1 cellular context compared by ENCODE assay signal in the genomic region with DNA sequence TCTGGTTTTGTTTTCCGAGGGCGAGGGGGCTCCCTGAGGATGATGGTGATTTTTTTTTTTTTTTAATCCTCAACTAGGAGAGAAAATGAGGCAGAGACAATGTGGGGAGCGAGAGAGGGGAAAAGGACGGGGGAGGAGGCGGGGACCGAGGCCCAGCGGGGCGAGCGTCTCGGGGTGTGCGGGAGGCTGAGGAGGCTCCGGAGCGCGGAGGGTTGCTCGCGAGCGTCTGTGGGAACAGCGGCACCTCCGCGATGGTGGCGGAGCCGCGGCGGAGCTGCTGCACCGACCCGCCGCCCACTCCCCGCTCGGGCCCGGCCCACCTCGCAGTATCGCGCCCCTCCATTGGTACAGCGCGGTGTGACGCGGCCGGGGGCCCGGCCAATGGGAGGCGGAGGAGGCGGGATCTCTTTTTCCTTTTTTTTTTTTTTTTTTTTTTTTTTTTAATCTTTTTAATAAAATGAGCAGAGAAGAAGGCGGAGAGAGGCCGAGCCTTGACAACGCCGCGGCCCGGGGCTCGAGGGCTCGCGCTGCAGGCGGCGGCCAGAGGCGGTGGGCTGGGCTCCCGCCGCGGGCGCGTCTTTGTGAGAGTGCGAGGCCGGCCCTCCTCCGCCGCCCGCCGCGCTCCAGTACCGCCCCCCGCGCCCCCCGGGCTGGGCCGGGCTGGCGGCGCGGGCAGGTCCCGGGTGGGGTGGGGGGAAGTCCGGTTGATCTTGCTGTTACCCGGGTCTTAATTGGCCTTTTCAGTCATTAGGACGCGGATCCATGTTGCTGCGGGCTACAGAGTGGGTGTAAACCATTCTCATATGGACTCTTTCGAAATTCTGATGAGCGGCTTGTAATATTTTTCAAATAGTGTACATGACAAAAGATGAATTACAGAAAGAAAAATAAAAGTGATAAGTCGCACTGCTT.
TF ChIP-seq lines count a peak whose summit lies in the region.

A gene (minus strand): TSS at position 228 of the 912 bp plus-strand sequence.

TF ChIP-seq in HepG2, 621 proteins besides CTCF, POLR2A, EP300 and RAD21 (continued from another document and continues in another):
- TF ChIP-seq SNAPC2 (CRISPR knock-in tag; IDR thresholded peaks at IDR 0.05) (no peak), SATB2 (CRISPR knock-in tag; IDR thresholded peaks at IDR 0.05) (no peak), SNRNP70 (IDR thresholded peaks at IDR 0.05; ENCODE audit: low read depth, low read length) (no peak), ARHGAP35 (CRISPR knock-in tag; IDR thresholded peaks at IDR 0.05; ENCODE audit: borderline replicate concordance) (no peak), CHD2 (IDR thresholded peaks at IDR 0.05; ENCODE audit: low read depth, low read length) (peak; percentile 63; the same call in 1 of the 2 replicates), ZNF136 (CRISPR knock-in tag; IDR thresholded peaks at IDR 0.05; ENCODE audit: low read depth) (no peak), HOXA7 (CRISPR knock-in tag; IDR thresholded peaks at IDR 0.05) (no peak), ZNF709 (CRISPR knock-in tag; IDR thresholded peaks at IDR 0.05) (no peak), HNRNPH1 (optimal IDR thresholded peaks at IDR 0.05; ENCODE audit: low read depth, low read length) (no peak), YEATS2 (CRISPR knock-in tag; IDR thresholded peaks at IDR 0.05; ENCODE audit: borderline replicate concordance) (no peak), YY1 (IDR thresholded peaks at IDR 0.05; ENCODE audit: insufficient read depth, insufficient replicate concordance, low read depth, low read length) (peak; percentile 83), SP4 (CRISPR knock-in tag; IDR thresholded peaks at IDR 0.05) (no peak), ZNF562 (CRISPR knock-in tag; IDR thresholded peaks at IDR 0.05; ENCODE audit: borderline replicate concordance) (no peak), THYN1 (CRISPR knock-in tag; IDR thresholded peaks at IDR 0.05; ENCODE audit: borderline replicate concordance, low read depth) (no peak), NFYB (CRISPR knock-in tag; IDR thresholded peaks at IDR 0.05) (peak; percentile 90), ZZZ3 (CRISPR knock-in tag; IDR thresholded peaks at IDR 0.05; ENCODE audit: borderline replicate concordance) (no peak), ZFP36L2 (CRISPR knock-in tag; IDR thresholded peaks at IDR 0.05) (no peak), KDM5A (IDR thresholded peaks at IDR 0.05; ENCODE audit: borderline replicate concordance, low read length) (peak; percentile 83), MEIS1 (CRISPR knock-in tag; IDR thresholded peaks at IDR 0.05; ENCODE audit: borderline replicate concordance) (no peak), NFYC (CRISPR knock-in tag; IDR thresholded peaks at IDR 0.05) (peak; percentile 91)
- TF ChIP-seq, protein P1, sequence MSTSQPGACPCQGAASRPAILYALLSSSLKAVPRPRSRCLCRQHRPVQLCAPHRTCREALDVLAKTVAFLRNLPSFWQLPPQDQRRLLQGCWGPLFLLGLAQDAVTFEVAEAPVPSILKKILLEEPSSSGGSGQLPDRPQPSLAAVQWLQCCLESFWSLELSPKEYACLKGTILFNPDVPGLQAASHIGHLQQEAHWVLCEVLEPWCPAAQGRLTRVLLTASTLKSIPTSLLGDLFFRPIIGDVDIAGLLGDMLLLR (CRISPR knock-in tag; IDR thresholded peaks at IDR 0.05) = no peak
- TF ChIP-seq, protein P2, sequence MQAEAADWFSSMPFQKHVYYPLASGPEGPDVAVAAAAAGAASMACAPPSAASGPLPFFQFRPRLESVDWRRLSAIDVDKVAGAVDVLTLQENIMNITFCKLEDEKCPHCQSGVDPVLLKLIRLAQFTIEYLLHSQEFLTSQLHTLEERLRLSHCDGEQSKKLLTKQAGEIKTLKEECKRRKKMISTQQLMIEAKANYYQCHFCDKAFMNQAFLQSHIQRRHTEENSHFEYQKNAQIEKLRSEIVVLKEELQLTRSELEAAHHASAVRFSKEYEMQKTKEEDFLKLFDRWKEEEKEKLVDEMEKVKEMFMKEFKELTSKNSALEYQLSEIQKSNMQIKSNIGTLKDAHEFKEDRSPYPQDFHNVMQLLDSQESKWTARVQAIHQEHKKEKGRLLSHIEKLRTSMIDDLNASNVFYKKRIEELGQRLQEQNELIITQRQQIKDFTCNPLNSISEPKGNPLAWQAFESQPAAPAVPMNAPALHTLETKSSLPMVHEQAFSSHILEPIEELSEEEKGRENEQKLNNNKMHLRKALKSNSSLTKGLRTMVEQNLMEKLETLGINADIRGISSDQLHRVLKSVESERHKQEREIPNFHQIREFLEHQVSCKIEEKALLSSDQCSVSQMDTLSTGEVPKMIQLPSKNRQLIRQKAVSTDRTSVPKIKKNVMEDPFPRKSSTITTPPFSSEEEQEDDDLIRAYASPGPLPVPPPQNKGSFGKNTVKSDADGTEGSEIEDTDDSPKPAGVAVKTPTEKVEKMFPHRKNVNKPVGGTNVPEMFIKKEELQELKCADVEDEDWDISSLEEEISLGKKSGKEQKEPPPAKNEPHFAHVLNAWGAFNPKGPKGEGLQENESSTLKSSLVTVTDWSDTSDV (CRISPR knock-in tag; IDR thresholded peaks at IDR 0.05) = no peak
- TF ChIP-seq, protein P3, sequence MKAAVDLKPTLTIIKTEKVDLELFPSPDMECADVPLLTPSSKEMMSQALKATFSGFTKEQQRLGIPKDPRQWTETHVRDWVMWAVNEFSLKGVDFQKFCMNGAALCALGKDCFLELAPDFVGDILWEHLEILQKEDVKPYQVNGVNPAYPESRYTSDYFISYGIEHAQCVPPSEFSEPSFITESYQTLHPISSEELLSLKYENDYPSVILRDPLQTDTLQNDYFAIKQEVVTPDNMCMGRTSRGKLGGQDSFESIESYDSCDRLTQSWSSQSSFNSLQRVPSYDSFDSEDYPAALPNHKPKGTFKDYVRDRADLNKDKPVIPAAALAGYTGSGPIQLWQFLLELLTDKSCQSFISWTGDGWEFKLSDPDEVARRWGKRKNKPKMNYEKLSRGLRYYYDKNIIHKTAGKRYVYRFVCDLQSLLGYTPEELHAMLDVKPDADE (CRISPR knock-in tag; IDR thresholded peaks at IDR 0.05) = 0 out of 2 replicates have a peak, but pooled peaks have one; percentile 24
- TF ChIP-seq, protein P4, sequence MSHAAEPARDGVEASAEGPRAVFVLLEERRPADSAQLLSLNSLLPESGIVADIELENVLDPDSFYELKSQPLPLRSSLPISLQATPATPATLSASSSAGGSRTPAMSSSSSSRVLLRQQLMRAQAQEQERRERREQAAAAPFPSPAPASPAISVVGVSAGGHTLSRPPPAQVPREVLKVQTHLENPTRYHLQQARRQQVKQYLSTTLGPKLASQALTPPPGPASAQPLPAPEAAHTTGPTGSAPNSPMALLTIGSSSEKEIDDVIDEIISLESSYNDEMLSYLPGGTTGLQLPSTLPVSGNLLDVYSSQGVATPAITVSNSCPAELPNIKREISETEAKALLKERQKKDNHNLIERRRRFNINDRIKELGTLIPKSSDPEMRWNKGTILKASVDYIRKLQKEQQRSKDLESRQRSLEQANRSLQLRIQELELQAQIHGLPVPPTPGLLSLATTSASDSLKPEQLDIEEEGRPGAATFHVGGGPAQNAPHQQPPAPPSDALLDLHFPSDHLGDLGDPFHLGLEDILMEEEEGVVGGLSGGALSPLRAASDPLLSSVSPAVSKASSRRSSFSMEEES (CRISPR knock-in tag; IDR thresholded peaks at IDR 0.05) = 0 out of 2 replicates have a peak, but pooled peaks have one; percentile 41
- TF ChIP-seq, protein P5, sequence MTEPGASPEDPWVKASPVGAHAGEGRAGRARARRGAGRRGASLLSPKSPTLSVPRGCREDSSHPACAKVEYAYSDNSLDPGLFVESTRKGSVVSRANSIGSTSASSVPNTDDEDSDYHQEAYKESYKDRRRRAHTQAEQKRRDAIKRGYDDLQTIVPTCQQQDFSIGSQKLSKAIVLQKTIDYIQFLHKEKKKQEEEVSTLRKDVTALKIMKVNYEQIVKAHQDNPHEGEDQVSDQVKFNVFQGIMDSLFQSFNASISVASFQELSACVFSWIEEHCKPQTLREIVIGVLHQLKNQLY (CRISPR knock-in tag; IDR thresholded peaks at IDR 0.05) = no peak
- TF ChIP-seq, protein P6, sequence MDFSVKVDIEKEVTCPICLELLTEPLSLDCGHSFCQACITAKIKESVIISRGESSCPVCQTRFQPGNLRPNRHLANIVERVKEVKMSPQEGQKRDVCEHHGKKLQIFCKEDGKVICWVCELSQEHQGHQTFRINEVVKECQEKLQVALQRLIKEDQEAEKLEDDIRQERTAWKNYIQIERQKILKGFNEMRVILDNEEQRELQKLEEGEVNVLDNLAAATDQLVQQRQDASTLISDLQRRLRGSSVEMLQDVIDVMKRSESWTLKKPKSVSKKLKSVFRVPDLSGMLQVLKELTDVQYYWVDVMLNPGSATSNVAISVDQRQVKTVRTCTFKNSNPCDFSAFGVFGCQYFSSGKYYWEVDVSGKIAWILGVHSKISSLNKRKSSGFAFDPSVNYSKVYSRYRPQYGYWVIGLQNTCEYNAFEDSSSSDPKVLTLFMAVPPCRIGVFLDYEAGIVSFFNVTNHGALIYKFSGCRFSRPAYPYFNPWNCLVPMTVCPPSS (IDR thresholded peaks at IDR 0.05) = no peak
- TF ChIP-seq, protein P7, sequence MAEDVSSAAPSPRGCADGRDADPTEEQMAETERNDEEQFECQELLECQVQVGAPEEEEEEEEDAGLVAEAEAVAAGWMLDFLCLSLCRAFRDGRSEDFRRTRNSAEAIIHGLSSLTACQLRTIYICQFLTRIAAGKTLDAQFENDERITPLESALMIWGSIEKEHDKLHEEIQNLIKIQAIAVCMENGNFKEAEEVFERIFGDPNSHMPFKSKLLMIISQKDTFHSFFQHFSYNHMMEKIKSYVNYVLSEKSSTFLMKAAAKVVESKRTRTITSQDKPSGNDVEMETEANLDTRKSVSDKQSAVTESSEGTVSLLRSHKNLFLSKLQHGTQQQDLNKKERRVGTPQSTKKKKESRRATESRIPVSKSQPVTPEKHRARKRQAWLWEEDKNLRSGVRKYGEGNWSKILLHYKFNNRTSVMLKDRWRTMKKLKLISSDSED (CRISPR knock-in tag; IDR thresholded peaks at IDR 0.05) = no peak
- TF ChIP-seq, protein P8, sequence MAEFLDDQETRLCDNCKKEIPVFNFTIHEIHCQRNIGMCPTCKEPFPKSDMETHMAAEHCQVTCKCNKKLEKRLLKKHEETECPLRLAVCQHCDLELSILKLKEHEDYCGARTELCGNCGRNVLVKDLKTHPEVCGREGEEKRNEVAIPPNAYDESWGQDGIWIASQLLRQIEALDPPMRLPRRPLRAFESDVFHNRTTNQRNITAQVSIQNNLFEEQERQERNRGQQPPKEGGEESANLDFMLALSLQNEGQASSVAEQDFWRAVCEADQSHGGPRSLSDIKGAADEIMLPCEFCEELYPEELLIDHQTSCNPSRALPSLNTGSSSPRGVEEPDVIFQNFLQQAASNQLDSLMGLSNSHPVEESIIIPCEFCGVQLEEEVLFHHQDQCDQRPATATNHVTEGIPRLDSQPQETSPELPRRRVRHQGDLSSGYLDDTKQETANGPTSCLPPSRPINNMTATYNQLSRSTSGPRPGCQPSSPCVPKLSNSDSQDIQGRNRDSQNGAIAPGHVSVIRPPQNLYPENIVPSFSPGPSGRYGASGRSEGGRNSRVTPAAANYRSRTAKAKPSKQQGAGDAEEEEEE (CRISPR knock-in tag; IDR thresholded peaks at IDR 0.05; ENCODE audit: borderline replicate concordance) = no peak
- TF ChIP-seq, protein P9, sequence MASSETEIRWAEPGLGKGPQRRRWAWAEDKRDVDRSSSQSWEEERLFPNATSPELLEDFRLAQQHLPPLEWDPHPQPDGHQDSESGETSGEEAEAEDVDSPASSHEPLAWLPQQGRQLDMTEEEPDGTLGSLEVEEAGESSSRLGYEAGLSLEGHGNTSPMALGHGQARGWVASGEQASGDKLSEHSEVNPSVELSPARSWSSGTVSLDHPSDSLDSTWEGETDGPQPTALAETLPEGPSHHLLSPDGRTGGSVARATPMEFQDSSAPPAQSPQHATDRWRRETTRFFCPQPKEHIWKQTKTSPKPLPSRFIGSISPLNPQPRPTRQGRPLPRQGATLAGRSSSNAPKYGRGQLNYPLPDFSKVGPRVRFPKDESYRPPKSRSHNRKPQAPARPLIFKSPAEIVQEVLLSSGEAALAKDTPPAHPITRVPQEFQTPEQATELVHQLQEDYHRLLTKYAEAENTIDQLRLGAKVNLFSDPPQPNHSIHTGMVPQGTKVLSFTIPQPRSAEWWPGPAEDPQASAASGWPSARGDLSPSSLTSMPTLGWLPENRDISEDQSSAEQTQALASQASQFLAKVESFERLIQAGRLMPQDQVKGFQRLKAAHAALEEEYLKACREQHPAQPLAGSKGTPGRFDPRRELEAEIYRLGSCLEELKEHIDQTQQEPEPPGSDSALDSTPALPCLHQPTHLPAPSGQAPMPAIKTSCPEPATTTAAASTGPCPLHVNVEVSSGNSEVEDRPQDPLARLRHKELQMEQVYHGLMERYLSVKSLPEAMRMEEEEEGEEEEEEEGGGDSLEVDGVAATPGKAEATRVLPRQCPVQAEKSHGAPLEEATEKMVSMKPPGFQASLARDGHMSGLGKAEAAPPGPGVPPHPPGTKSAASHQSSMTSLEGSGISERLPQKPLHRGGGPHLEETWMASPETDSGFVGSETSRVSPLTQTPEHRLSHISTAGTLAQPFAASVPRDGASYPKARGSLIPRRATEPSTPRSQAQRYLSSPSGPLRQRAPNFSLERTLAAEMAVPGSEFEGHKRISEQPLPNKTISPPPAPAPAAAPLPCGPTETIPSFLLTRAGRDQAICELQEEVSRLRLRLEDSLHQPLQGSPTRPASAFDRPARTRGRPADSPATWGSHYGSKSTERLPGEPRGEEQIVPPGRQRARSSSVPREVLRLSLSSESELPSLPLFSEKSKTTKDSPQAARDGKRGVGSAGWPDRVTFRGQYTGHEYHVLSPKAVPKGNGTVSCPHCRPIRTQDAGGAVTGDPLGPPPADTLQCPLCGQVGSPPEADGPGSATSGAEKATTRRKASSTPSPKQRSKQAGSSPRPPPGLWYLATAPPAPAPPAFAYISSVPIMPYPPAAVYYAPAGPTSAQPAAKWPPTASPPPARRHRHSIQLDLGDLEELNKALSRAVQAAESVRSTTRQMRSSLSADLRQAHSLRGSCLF (CRISPR knock-in tag; IDR thresholded peaks at IDR 0.05; ENCODE audit: borderline replicate concordance) = no peak
